ENCODE assay signal across 1 cellular context in genomic region chr13:40342461-40342860, GRCh38.
TF ChIP-seq lines count a peak whose summit lies in the region.

No MANE protein-coding gene starts in this region.

TF ChIP-seq in H1, 55 proteins besides CTCF, POLR2A, EP300 and RAD21 (continued from another document):
- TF ChIP-seq CHD7 (IDR thresholded peaks at IDR 0.05; ENCODE audit: insufficient replicate concordance, low read length) (no peak), CREB1 (IDR thresholded peaks at IDR 0.05) (no peak), KDM4A (IDR thresholded peaks at IDR 0.05; ENCODE audit: low read depth, low read length, severe bottlenecking) (no peak), SUZ12 (IDR thresholded peaks at IDR 0.05; ENCODE audit: low read length) (no peak), RXRA (IDR thresholded peaks at IDR 0.05; ENCODE audit: insufficient read depth, low read depth, low read length) (no peak), POU5F1 (IDR thresholded peaks at IDR 0.05; ENCODE audit: low read depth, low read length) (no peak), RNF2 (IDR thresholded peaks at IDR 0.05; ENCODE audit: borderline replicate concordance, low read depth, low read length, missing control alignments, poor library complexity, severe bottlenecking) (no peak), ZNF274 (IDR thresholded peaks at IDR 0.05; ENCODE audit: borderline replicate concordance, extremely low read depth, low read length) (no peak), CTBP2 (IDR thresholded peaks at IDR 0.05; ENCODE audit: borderline replicate concordance, insufficient read depth, insufficient read length, low read length) (no peak), CBX8 (IDR thresholded peaks at IDR 0.05; ENCODE audit: borderline replicate concordance, low read depth, low read length) (no peak), NANOG (IDR thresholded peaks at IDR 0.05; ENCODE audit: insufficient read depth, low read depth, low read length, poor library complexity, severe bottlenecking) (no peak), EGR1 (IDR thresholded peaks at IDR 0.05; ENCODE audit: borderline replicate concordance, low read depth, low read length) (no peak), CHD1 (IDR thresholded peaks at IDR 0.05; ENCODE audit: low read depth, low read length) (no peak), BACH1 (IDR thresholded peaks at IDR 0.05; ENCODE audit: low read length) (no peak), HDAC6 (IDR thresholded peaks at IDR 0.05; ENCODE audit: low read depth, low read length) (no peak), ATF3 (IDR thresholded peaks at IDR 0.05; ENCODE audit: insufficient read depth, low read depth, low read length) (no peak), SP2 (IDR thresholded peaks at IDR 0.05; ENCODE audit: low read length) (no peak)
- TF ChIP-seq, protein P1, sequence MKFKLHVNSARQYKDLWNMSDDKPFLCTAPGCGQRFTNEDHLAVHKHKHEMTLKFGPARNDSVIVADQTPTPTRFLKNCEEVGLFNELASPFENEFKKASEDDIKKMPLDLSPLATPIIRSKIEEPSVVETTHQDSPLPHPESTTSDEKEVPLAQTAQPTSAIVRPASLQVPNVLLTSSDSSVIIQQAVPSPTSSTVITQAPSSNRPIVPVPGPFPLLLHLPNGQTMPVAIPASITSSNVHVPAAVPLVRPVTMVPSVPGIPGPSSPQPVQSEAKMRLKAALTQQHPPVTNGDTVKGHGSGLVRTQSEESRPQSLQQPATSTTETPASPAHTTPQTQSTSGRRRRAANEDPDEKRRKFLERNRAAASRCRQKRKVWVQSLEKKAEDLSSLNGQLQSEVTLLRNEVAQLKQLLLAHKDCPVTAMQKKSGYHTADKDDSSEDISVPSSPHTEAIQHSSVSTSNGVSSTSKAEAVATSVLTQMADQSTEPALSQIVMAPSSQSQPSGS (IDR thresholded peaks at IDR 0.05; ENCODE audit: low read length), result no peak
